Comparison of ENCODE assay signal across 14 cellular contexts in genomic region chr15:56985871-56986270, GRCh38.
DNase-seq lines count a peak whose midpoint lies in the region; ATAC-seq, FAIRE-seq and TF ChIP-seq lines count a peak whose summit lies in the region.
"Had no signal": no experiment of that assay in that cellular context is flagged by ENCODE, and none has a peak within 500 bp of the region (broad histone marks: within the 10 kb centered on the region; RNA-seq: fewer than 3 reads in every experiment).

No MANE protein-coding gene starts in this region.

- H3F3A ChIP-seq in MM.1S (ENCODE audit: insufficient read depth, low read length): no peaks in the 10 kb centered on the region

- no peaks in the 10 kb centered on the region for H3K36me3 ChIP-seq in left ventricle myocardium inferior
- H3K36me3 ChIP-seq in endothelial cell of umbilical vein (ENCODE audit: control insufficient read depth in 2 of 2, extremely low read depth in 1 of 2, insufficient read depth in 2 of 2, low read length in 2 of 2): no peaks in the 10 kb centered on the region
- no peaks in the 10 kb centered on the region for H3K36me3 ChIP-seq in MM.1S (replicated peaks; ENCODE audit: insufficient read depth, low read length)
- H3K36me3 ChIP-seq: Peyer's patch had no signal

- no TSS peak for BruUV-seq in endothelial cell of umbilical vein (replicated peaks; lab: Mats Ljungman, UMichigan)

- H3K9ac ChIP-seq in endothelial cell of umbilical vein (replicated peaks; ENCODE audit: extremely low read depth, insufficient read depth, low read length) (no peak overlapping the region), MM.1S (ENCODE audit: low read length) (no peak overlapping the region)

- no peaks in the 10 kb centered on the region for H3K9me3 ChIP-seq in left ventricle myocardium inferior (replicated peaks)
- H3K9me3 ChIP-seq in endothelial cell of umbilical vein (replicated peaks; ENCODE audit: control insufficient read depth, insufficient read depth, low read length): no peaks in the 10 kb centered on the region
- H3K9me3 ChIP-seq in MM.1S (replicated peaks; ENCODE audit: insufficient read depth, low read length): no peaks in the 10 kb centered on the region
- H3K9me3 ChIP-seq: Peyer's patch had no signal

- FAIRE-seq in endothelial cell of umbilical vein (lab: Jason Lieb, UNC): no peak
- FAIRE-seq: GM12892 had no signal

- H3K4me2 ChIP-seq in endothelial cell of umbilical vein (ENCODE audit: insufficient read depth, low read length) (peak overlapping the region; percentile 73), MM.1S (ENCODE audit: low read depth, low read length) (no peak overlapping the region)

- H3K9me1 ChIP-seq in endothelial cell of umbilical vein (replicated peaks; ENCODE audit: control insufficient read depth, extremely low read depth, insufficient read depth, low read length): no peaks in the 10 kb centered on the region

- no peak overlapping the region for H3K4me3 ChIP-seq in left ventricle myocardium inferior
- H3K4me3 ChIP-seq in endothelial cell of umbilical vein (replicated peaks in 1 of 3; ENCODE audit: insufficient read depth in 1 of 3, low read depth in 1 of 3, low read length in 3 of 3): no peak overlapping the region
- no peak overlapping the region for H3K4me3 ChIP-seq in MM.1S (ENCODE audit: low read length)
- H3K4me3 ChIP-seq: Peyer's patch had no signal

- H3K79me2 ChIP-seq in endothelial cell of umbilical vein (ENCODE audit: control insufficient read depth, insufficient read depth, low read length) (peaks cover 82% of the 10 kb centered on the region), MM.1S (ENCODE audit: low read length) (peaks cover 17% of the 10 kb centered on the region)

- H3K4me1 ChIP-seq in left ventricle myocardium inferior (peaks cover 80% of the 10 kb centered on the region), endothelial cell of umbilical vein (ENCODE audit: control insufficient read depth, extremely low read depth, insufficient read depth, low read length) (peaks cover 43% of the 10 kb centered on the region), MM.1S (ENCODE audit: low read length) (no peaks in the 10 kb centered on the region; the same call in 1 of the 2 replicates)

- DNase-seq in left ventricle myocardium inferior: no peak
- no peak for DNase-seq in cardiac septum (ENCODE audit: low spot score)
- peak; percentile 13 for DNase-seq in MV-4-11 (lab: John Stamatoyannopoulos, UW)
- DNase-seq in endothelial cell of umbilical vein (ENCODE audit: low read depth, low spot score): no peak
- no peak for DNase-seq in globus pallidus (ENCODE audit: low spot score)
- no peak for DNase-seq in MM.1S
- no peak for DNase-seq in NCI-H2171 (lab: John Stamatoyannopoulos, UW)
- DNase-seq: activated CD4-positive, alpha-beta T cell treated with anti-CD3 and anti-CD28 coated beads, Interleukin-2, amount 10 ng/mL, durations not matched to agents 7 days and 5 days; NCI-H1092; NCI-H2081 treated with DMSO at 0.1 percent for 48 hours; NCI-H526; Peyer's patch had no signal

- TF ChIP-seq CTCF in left ventricle myocardium inferior (IDR thresholded peaks at IDR 0.05; ENCODE audit: borderline replicate concordance) (no peak), endothelial cell of umbilical vein (IDR thresholded peaks at IDR 0.05; ENCODE audit: extremely low read depth in 1 of 2, insufficient read depth in 1 of 2, low read depth in 1 of 2, low read length in 2 of 2) (no peak), MM.1S (IDR thresholded peaks at IDR 0.05; ENCODE audit: low read length) (no peak)

- H3K27me3 ChIP-seq in left ventricle myocardium inferior (ENCODE audit: low read depth) (no peaks in the 10 kb centered on the region), endothelial cell of umbilical vein (ENCODE audit: control insufficient read depth in 2 of 2, insufficient read depth in 2 of 2, low read length in 2 of 2) (no peaks in the 10 kb centered on the region), MM.1S (replicated peaks; ENCODE audit: insufficient read depth, low read length) (no peaks in the 10 kb centered on the region)
- H3K27me3 ChIP-seq: Peyer's patch had no signal

- TF ChIP-seq POLR2A in endothelial cell of umbilical vein (IDR thresholded peaks at IDR 0.05; ENCODE audit: low read depth, low read length): no peak

- peak overlapping the region; percentile 36 for H3K27ac ChIP-seq in left ventricle myocardium inferior (replicated peaks)
- peak overlapping the region; percentile 40 for H3K27ac ChIP-seq in endothelial cell of umbilical vein (ENCODE audit: insufficient read depth, low read depth, low read length)
- no peak overlapping the region for H3K27ac ChIP-seq in MM.1S (ENCODE audit: low read length)
- H3K27ac ChIP-seq: Peyer's patch had no signal

- H4K20me1 ChIP-seq in endothelial cell of umbilical vein (replicated peaks; ENCODE audit: control insufficient read depth, extremely low read depth, insufficient read depth, low read length) (peaks cover 10% of the 10 kb centered on the region), MM.1S (ENCODE audit: insufficient read depth, low read length) (no peaks in the 10 kb centered on the region)

- no peaks in the 10 kb centered on the region for H3K9me2 ChIP-seq in MM.1S (replicated peaks; ENCODE audit: insufficient read depth, low read length)

- ATAC-seq in HG02870 (IDR thresholded peaks at IDR 0.05; ENCODE audit: unreplicated experiment): no peak

- dilution Hi-C loops in endothelial cell of umbilical vein (cut with MboI; ENCODE audit: extremely low pct_ligation_motif_present, low sequenced_read_pairs): no loop called here

- POLR2A ChIA-PET in endothelial cell of umbilical vein (lab: Charles Lee): no interaction called here

- CTCF ChIA-PET in endothelial cell of umbilical vein (lab: Charles Lee): interaction anchor here (0.6 to 1.1 kb wide), 2 partner anchors 10 to 48 kb away, joined by 3 to 4 read pairs; no protein-coding TSS in a partner anchor

- intact Hi-C loops in left ventricle myocardium inferior (cut with micrococcal nuclease) (no loop called here), cardiac septum (cut with DNase I) (loop anchor here (5.0 kb wide), 1 partner anchor 59 kb away; no protein-coding TSS in a partner anchor), endothelial cell of umbilical vein (cut with micrococcal nuclease) (no loop called here)

- H2AFZ ChIP-seq in endothelial cell of umbilical vein (ENCODE audit: low read depth, low read length) (no peak overlapping the region), MM.1S (ENCODE audit: low read length) (no peak overlapping the region)

TF ChIP-seq in endothelial cell of umbilical vein, 7 proteins besides CTCF, POLR2A, EP300 and RAD21:
- TF ChIP-seq MAX (IDR thresholded peaks at IDR 0.05; ENCODE audit: insufficient read depth, insufficient read length) (no peak), FOS (IDR thresholded peaks at IDR 0.05; ENCODE audit: borderline replicate concordance, insufficient read depth, low read length) (no peak), GATA2 (IDR thresholded peaks at IDR 0.05; ENCODE audit: insufficient read depth, insufficient read length, low read depth, low read length) (no peak), POLR2AphosphoS5 (IDR thresholded peaks at IDR 0.05; ENCODE audit: insufficient read depth, low read depth, low read length) (no peak), MYC (IDR thresholded peaks at IDR 0.05; ENCODE audit: low read depth, low read length) (no peak), JUN (IDR thresholded peaks at IDR 0.05; ENCODE audit: borderline replicate concordance, insufficient read depth, insufficient read length, low read depth) (no peak)
